ENCODE assay signal across 1 cellular context in genomic region chr15:76871930-76872329, GRCh38.
TF ChIP-seq lines count a peak whose summit lies in the region.

No MANE protein-coding gene starts in this region.

TF ChIP-seq in GM12878, 131 proteins besides CTCF, POLR2A, EP300 and RAD21:
- no peak for TF ChIP-seq CHD1 (IDR thresholded peaks at IDR 0.05; ENCODE audit: low read depth, low read length)
- peak; percentile 11; the same call in 1 of the 2 replicates for TF ChIP-seq RUNX3 (IDR thresholded peaks at IDR 0.05; ENCODE audit: low read length)
